In genomic region chr2:167345559-167345958, GRCh38 we compare ENCODE assay signal across 20 cellular contexts. TPM values are rescaled to one million over a fixed set of nuclear protein-coding genes. Genes with fewer than 3 reads are reported as not detected.
"Had no signal": no experiment of that assay in that cellular context is flagged by ENCODE, and none has a peak within 500 bp of the region (broad histone marks: within the 10 kb centered on the region; RNA-seq: fewer than 3 reads in every experiment).

No MANE protein-coding gene starts in this region.

- DNase-seq: activated CD4-positive, alpha-beta memory T cell treated with anti-CD3 and anti-CD28 coated beads, Interleukin-2, amount 10 ng/mL, durations not matched to agents 7 days and 5 days; activated CD4-positive, alpha-beta T cell treated with anti-CD3 and anti-CD28 coated beads for 48 hours; activated CD8-positive, alpha-beta memory T cell treated with anti-CD3 and anti-CD28 coated beads, Interleukin-2, amount 10 ng/mL, durations not matched to agents 7 days and 5 days; cerebellar nuclear complex; cortex of kidney; gastrocnemius medialis; heart left ventricle; kidney; mesendoderm; naive thymus-derived CD8-positive, alpha-beta T cell; pancreas; stimulated activated CD4-positive, alpha-beta T cell treated with anti-CD3 and anti-CD28 coated beads, Interleukin-4, amount 100 ng/mL, for 24 hours; upper lobe of right lung had no signal

- ATAC-seq: activated CD8-positive, alpha-beta memory T cell treated with anti-CD3 and anti-CD28 coated beads, Interleukin-2, amount 10 ng/mL, durations not matched to agents 7 days and 5 days; gastrocnemius medialis; heart left ventricle; naive thymus-derived CD8-positive, alpha-beta T cell; pancreas; sciatic nerve; stimulated activated memory B cell treated with anti-CD40 and anti-IgM and Interleukin-4, amounts not matched to agents 10 μg/mL and 1 μg/mL and 100 μg/mL, for 72 hours; upper lobe of right lung; WTC11 had no signal

- H3K4me1 ChIP-seq: gastrocnemius medialis, heart left ventricle, pancreas, upper lobe of right lung had no signal

- H3K27me3 ChIP-seq: gastrocnemius medialis, heart left ventricle, neutrophil, pancreas, upper lobe of right lung had no signal

- H3K9me3 ChIP-seq: gastrocnemius medialis, heart left ventricle, neutrophil, pancreas, thoracic aorta, upper lobe of right lung had no signal

- H3K27ac ChIP-seq: gastrocnemius medialis, heart left ventricle, neutrophil, pancreas, thoracic aorta, upper lobe of right lung had no signal

- H3K4me3 ChIP-seq: gastrocnemius medialis, heart left ventricle, pancreas, smooth muscle cell, thoracic aorta, upper lobe of right lung had no signal

- H3K36me3 ChIP-seq: gastrocnemius medialis, heart left ventricle, neutrophil, pancreas, thoracic aorta, upper lobe of right lung had no signal

RNA-seq across cellular contexts. Expression of gene B3GALT1, which starts 52.8 kb away (rescaled TPM):
- total RNA-seq: activated CD4-positive, alpha-beta memory T cell treated with anti-CD3 and anti-CD28 coated beads, Interleukin-2, amount 10 ng/mL, durations not matched to agents 7 days and 5 days; activated CD8-positive, alpha-beta memory T cell treated with anti-CD3 and anti-CD28 coated beads, Interleukin-2, amount 10 ng/mL, durations not matched to agents 7 days and 5 days; bronchial epithelial cell had no signal
